1 cellular context compared by ENCODE assay signal in the genomic region with DNA sequence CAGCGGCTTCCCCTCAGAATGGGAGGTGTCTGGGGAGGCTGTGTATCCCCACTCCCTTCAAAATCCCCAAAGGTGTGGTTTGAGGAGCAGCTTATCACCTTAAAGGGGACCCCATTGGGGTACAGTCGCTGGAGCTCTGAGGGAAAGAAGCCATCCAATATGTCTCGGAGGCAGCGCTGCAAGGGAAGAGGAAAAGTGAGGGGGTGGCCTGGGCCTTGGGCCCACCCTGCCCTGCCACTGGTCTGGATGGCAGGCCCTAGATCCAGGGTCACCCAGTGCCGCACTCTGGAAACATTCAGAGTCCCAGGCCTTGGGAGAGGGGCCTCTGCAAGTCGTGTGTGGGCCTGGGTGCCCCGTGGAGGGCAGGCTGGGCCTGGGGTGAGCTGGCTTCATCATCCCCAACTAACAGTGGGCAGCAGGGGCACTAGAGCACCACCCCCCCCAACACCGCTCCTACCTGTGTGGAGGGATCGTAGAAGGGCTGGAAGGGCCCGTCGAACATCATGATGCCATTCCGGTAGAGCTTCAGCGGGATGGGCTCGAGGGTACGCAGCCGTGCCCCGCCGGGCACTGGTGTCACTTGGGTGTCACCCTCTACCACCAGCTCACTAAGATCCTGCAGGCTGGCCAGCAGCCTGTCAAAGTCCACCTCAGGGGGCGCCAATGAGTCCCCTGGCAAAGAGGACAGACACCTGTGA.
TF ChIP-seq lines count a peak whose summit lies in the region.

No MANE protein-coding gene starts in this region.

TF ChIP-seq in HepG2, 621 proteins besides CTCF, POLR2A, EP300 and RAD21 (continued from another document):
- TF ChIP-seq, protein P1, sequence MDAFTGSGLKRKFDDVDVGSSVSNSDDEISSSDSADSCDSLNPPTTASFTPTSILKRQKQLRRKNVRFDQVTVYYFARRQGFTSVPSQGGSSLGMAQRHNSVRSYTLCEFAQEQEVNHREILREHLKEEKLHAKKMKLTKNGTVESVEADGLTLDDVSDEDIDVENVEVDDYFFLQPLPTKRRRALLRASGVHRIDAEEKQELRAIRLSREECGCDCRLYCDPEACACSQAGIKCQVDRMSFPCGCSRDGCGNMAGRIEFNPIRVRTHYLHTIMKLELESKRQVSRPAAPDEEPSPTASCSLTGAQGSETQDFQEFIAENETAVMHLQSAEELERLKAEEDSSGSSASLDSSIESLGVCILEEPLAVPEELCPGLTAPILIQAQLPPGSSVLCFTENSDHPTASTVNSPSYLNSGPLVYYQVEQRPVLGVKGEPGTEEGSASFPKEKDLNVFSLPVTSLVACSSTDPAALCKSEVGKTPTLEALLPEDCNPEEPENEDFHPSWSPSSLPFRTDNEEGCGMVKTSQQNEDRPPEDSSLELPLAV (CRISPR knock-in tag; conservative IDR thresholded peaks at IDR 0.05; ENCODE audit: low read depth): no peak
- TF ChIP-seq AGO2 (optimal IDR thresholded peaks at IDR 0.05; ENCODE audit: low read depth, low read length) (peak; percentile 53), ZMAT3 (CRISPR knock-in tag; conservative IDR thresholded peaks at IDR 0.05) (no peak), ADNP (CRISPR knock-in tag; IDR thresholded peaks at IDR 0.05) (no peak), HNRNPLL (IDR thresholded peaks at IDR 0.05; ENCODE audit: low read depth, low read length, poor library complexity, severe bottlenecking) (peak; percentile 15), PITX1 (CRISPR knock-in tag; IDR thresholded peaks at IDR 0.05) (peak; percentile 28; the same call in 1 of the 2 replicates), FOXK2 (IDR thresholded peaks at IDR 0.05) (no peak), ZBTB42 (CRISPR knock-in tag; IDR thresholded peaks at IDR 0.05) (no peak), CHD4 (IDR thresholded peaks at IDR 0.05; ENCODE audit: borderline replicate concordance, low read length) (no peak), SMC3 (IDR thresholded peaks at IDR 0.05; ENCODE audit: low read length) (peak; percentile 49), ZNF232 (CRISPR knock-in tag; IDR thresholded peaks at IDR 0.05; ENCODE audit: borderline replicate concordance) (no peak), ZNF180 (CRISPR knock-in tag; IDR thresholded peaks at IDR 0.05; ENCODE audit: borderline replicate concordance, low read depth) (no peak), AGO1 (IDR thresholded peaks at IDR 0.05; ENCODE audit: low read depth, low read length, poor library complexity, severe bottlenecking) (peak; percentile 40)
- TF ChIP-seq, protein P2, sequence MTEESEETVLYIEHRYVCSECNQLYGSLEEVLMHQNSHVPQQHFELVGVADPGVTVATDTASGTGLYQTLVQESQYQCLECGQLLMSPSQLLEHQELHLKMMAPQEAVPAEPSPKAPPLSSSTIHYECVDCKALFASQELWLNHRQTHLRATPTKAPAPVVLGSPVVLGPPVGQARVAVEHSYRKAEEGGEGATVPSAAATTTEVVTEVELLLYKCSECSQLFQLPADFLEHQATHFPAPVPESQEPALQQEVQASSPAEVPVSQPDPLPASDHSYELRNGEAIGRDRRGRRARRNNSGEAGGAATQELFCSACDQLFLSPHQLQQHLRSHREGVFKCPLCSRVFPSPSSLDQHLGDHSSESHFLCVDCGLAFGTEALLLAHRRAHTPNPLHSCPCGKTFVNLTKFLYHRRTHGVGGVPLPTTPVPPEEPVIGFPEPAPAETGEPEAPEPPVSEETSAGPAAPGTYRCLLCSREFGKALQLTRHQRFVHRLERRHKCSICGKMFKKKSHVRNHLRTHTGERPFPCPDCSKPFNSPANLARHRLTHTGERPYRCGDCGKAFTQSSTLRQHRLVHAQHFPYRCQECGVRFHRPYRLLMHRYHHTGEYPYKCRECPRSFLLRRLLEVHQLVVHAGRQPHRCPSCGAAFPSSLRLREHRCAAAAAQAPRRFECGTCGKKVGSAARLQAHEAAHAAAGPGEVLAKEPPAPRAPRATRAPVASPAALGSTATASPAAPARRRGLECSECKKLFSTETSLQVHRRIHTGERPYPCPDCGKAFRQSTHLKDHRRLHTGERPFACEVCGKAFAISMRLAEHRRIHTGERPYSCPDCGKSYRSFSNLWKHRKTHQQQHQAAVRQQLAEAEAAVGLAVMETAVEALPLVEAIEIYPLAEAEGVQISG (CRISPR knock-in tag; IDR thresholded peaks at IDR 0.05): no peak
- TF ChIP-seq, protein P3, sequence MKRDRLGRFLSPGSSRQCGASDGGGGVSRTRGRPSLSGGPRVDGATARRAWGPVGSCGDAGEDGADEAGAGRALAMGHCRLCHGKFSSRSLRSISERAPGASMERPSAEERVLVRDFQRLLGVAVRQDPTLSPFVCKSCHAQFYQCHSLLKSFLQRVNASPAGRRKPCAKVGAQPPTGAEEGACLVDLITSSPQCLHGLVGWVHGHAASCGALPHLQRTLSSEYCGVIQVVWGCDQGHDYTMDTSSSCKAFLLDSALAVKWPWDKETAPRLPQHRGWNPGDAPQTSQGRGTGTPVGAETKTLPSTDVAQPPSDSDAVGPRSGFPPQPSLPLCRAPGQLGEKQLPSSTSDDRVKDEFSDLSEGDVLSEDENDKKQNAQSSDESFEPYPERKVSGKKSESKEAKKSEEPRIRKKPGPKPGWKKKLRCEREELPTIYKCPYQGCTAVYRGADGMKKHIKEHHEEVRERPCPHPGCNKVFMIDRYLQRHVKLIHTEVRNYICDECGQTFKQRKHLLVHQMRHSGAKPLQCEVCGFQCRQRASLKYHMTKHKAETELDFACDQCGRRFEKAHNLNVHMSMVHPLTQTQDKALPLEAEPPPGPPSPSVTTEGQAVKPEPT (CRISPR knock-in tag; IDR thresholded peaks at IDR 0.05; ENCODE audit: low read depth): 0 out of 2 replicates have a peak, but pooled peaks have one; percentile 25
- TF ChIP-seq, protein P4, sequence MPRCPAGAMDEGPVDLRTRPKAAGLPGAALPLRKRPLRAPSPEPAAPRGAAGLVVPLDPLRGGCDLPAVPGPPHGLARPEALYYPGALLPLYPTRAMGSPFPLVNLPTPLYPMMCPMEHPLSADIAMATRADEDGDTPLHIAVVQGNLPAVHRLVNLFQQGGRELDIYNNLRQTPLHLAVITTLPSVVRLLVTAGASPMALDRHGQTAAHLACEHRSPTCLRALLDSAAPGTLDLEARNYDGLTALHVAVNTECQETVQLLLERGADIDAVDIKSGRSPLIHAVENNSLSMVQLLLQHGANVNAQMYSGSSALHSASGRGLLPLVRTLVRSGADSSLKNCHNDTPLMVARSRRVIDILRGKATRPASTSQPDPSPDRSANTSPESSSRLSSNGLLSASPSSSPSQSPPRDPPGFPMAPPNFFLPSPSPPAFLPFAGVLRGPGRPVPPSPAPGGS (CRISPR knock-in tag; IDR thresholded peaks at IDR 0.05): 0 out of 2 replicates have a peak, but pooled peaks have one; percentile 23
- TF ChIP-seq, protein P5, sequence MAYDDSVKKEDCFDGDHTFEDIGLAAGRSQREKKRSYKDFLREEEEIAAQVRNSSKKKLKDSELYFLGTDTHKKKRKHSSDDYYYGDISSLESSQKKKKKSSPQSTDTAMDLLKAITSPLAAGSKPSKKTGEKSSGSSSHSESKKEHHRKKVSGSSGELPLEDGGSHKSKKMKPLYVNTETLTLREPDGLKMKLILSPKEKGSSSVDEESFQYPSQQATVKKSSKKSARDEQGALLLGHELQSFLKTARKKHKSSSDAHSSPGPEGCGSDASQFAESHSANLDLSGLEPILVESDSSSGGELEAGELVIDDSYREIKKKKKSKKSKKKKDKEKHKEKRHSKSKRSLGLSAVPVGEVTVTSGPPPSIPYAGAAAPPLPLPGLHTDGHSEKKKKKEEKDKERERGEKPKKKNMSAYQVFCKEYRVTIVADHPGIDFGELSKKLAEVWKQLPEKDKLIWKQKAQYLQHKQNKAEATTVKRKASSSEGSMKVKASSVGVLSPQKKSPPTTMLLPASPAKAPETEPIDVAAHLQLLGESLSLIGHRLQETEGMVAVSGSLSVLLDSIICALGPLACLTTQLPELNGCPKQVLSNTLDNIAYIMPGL (CRISPR knock-in tag; IDR thresholded peaks at IDR 0.05; ENCODE audit: borderline replicate concordance in 1 of 2, low read depth in 1 of 2): peak in 1 of 2 experiments; percentile 11; a peak in 1 of 4 replicates
- TF ChIP-seq, protein P6, sequence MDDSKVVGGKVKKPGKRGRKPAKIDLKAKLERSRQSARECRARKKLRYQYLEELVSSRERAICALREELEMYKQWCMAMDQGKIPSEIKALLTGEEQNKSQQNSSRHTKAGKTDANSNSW (CRISPR knock-in tag; IDR thresholded peaks at IDR 0.05; ENCODE audit: borderline replicate concordance): no peak
- TF ChIP-seq, protein P7, sequence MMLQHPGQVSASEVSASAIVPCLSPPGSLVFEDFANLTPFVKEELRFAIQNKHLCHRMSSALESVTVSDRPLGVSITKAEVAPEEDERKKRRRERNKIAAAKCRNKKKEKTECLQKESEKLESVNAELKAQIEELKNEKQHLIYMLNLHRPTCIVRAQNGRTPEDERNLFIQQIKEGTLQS (CRISPR knock-in tag; IDR thresholded peaks at IDR 0.05): no peak
- TF ChIP-seq, protein P8, sequence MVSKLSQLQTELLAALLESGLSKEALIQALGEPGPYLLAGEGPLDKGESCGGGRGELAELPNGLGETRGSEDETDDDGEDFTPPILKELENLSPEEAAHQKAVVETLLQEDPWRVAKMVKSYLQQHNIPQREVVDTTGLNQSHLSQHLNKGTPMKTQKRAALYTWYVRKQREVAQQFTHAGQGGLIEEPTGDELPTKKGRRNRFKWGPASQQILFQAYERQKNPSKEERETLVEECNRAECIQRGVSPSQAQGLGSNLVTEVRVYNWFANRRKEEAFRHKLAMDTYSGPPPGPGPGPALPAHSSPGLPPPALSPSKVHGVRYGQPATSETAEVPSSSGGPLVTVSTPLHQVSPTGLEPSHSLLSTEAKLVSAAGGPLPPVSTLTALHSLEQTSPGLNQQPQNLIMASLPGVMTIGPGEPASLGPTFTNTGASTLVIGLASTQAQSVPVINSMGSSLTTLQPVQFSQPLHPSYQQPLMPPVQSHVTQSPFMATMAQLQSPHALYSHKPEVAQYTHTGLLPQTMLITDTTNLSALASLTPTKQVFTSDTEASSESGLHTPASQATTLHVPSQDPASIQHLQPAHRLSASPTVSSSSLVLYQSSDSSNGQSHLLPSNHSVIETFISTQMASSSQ (IDR thresholded peaks at IDR 0.05; ENCODE audit: low read depth): no peak
- TF ChIP-seq, protein P8 (CRISPR knock-in tag; IDR thresholded peaks at IDR 0.05; ENCODE audit: borderline replicate concordance): 0 out of 2 replicates have a peak, but pooled peaks have one; percentile 41
- TF ChIP-seq, protein P9, sequence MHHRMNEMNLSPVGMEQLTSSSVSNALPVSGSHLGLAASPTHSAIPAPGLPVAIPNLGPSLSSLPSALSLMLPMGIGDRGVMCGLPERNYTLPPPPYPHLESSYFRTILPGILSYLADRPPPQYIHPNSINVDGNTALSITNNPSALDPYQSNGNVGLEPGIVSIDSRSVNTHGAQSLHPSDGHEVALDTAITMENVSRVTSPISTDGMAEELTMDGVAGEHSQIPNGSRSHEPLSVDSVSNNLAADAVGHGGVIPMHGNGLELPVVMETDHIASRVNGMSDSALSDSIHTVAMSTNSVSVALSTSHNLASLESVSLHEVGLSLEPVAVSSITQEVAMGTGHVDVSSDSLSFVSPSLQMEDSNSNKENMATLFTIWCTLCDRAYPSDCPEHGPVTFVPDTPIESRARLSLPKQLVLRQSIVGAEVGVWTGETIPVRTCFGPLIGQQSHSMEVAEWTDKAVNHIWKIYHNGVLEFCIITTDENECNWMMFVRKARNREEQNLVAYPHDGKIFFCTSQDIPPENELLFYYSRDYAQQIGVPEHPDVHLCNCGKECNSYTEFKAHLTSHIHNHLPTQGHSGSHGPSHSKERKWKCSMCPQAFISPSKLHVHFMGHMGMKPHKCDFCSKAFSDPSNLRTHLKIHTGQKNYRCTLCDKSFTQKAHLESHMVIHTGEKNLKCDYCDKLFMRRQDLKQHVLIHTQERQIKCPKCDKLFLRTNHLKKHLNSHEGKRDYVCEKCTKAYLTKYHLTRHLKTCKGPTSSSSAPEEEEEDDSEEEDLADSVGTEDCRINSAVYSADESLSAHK (CRISPR knock-in tag; IDR thresholded peaks at IDR 0.05; ENCODE audit: borderline replicate concordance): no peak
TF ChIP-seq in HepG2: peak in this region for 19.
